Comparison of ENCODE assay signal across 8 cellular contexts in the genomic region with DNA sequence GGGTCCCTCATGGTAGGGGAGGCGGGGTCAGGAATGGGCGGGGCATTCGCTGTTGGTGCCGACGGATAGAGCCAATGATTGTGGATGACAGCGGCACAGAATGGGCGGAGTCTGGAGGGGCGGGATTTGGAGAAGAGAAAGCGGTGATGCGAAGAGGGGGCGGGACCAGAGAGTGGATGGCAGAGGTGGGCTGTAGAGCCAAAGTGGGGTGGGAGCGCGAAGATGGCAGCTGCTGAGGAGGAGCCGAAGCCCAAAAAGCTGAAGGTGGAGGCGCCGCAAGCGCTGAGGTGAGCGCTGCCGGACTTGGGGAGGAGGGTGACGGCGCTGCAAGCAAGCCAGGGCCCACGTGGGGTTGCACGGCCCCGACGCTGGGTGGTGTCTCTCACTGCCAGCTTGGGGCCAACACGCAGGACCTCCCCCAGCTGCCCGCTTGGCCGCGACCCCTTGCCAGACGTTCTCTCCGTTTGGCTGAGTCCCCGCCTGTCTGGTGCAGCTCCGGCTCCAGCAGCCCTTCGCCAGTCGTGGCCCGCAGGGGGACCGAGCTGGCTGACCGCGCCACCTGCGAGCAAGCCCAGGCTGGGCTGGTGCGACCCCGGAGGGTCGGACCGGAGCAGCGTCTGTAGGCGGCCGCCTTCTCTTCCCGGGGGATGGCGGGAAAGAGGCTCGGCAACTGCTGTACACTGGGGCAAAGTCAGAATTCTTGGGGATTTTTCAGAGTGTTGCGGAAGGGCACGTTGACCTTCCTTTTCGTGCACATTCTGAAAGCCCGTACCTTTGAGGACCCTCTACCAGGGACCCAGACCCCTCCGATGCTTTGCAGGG. TPM values are rescaled to one million over a fixed set of nuclear protein-coding genes. Genes with fewer than 3 reads are reported as not detected.
A peak's percentile ranks its signal among the peaks of the same experiment; 100 is the strongest.
DNase-seq lines count a peak whose midpoint lies in the region; ATAC-seq and TF ChIP-seq lines count a peak whose summit lies in the region.

A gene (plus strand): TSS at position 165 of the 822 bp plus-strand sequence. CDS start 58 bp downstream, at position 223.

- peak; percentile 74 for ATAC-seq in GM21619 (IDR thresholded peaks at IDR 0.05; ENCODE audit: unreplicated experiment)

- no peaks in the 10 kb centered on the region for H3K27me3 ChIP-seq in DOHH2 (ENCODE audit: control insufficient read depth, low read length)
- H3K27me3 ChIP-seq in stomach = no peaks in the 10 kb centered on the region

- no peak within 1 kb of the TSS for H3K4me3 Mint-ChIP-seq in nephron progenitor cell

- H3K4me1 ChIP-seq in DOHH2 (ENCODE audit: control insufficient read depth, low read length) (peaks cover 19% of the 10 kb centered on the region), stomach (peaks cover 13 to 70% (median 40%) of the 10 kb centered on the region in 4 donors)

- no peaks in the 10 kb centered on the region for H3K9me2 ChIP-seq in DOHH2 (replicated peaks; ENCODE audit: control insufficient read depth, low read length)

- 0 out of 2 replicates have a peak, but pooled peaks cover 2% of the 10 kb centered on the region for H3F3A ChIP-seq in DOHH2 (ENCODE audit: control insufficient read depth, insufficient read depth)

- 0 to 1% (median 1%) methylated on average over 49 to 55 of the region's 55 CpGs for WGBS in stomach, 5 donors

- intact Hi-C loops in stomach (cut with DNase I; ENCODE audit: low total_unique reads) = no loop called here

- H3K36me3 ChIP-seq in DOHH2 (ENCODE audit: control insufficient read depth, low read length) (peaks cover 15% of the 10 kb centered on the region), stomach (peaks cover 0 to 7% (median 4%) of the 10 kb centered on the region in 4 donors)

- peak; percentile 91 for TF ChIP-seq POLR2A in Raji (IDR thresholded peaks at IDR 0.05; ENCODE audit: insufficient read depth, low read depth, low read length)
- peak in 1 of 4 donors; percentile 10 for TF ChIP-seq POLR2A in stomach (IDR thresholded peaks at IDR 0.05)

- no peak within 1 kb of the TSS for H3K27ac Mint-ChIP-seq in nephron progenitor cell

- no peak for TF ChIP-seq EP300 in stomach (IDR thresholded peaks at IDR 0.05)

- H3K9me3 ChIP-seq in DOHH2 (ENCODE audit: control insufficient read depth, insufficient read depth, low read length) (no peaks in the 10 kb centered on the region), stomach (no peaks in the 10 kb centered on the region)

- peak; percentile 55 for TF ChIP-seq CTCF in DOHH2 (IDR thresholded peaks at IDR 0.05; ENCODE audit: low read depth, low read length, poor library complexity, severe bottlenecking)
- TF ChIP-seq CTCF in fibroblast of pulmonary artery (IDR thresholded peaks at IDR 0.05; ENCODE audit: low read length, missing control alignments) = peak; percentile 0
- TF ChIP-seq CTCF in nephron progenitor cell (IDR thresholded peaks at IDR 0.05) = peak; percentile 44
- peak in 3 of 7 experiments; percentile 16 to 53 (median 32) for TF ChIP-seq CTCF in stomach (IDR thresholded peaks at IDR 0.05)

- H3K4me3 ChIP-seq in DOHH2 (ENCODE audit: low read length) (peak within 1 kb of the TSS; percentile 100), fibroblast of pulmonary artery (replicated peaks; ENCODE audit: low read depth, low read length) (peak within 1 kb of the TSS; percentile 95), stomach (peak within 1 kb of the TSS; percentile 66 to 99 (median 90))
- peak within 1 kb of the TSS; percentile 83 for H3K4me3 ChIP-seq in Jurkat, Clone E6-1 (ENCODE audit: low read length)

- H3K27me3 Mint-ChIP-seq in nephron progenitor cell (ENCODE audit: low read depth, poor library complexity) = peaks cover under 1% of the 10 kb centered on the region

- no peaks in the 10 kb centered on the region for H4K20me1 ChIP-seq in DOHH2 (ENCODE audit: control insufficient read depth, insufficient read depth, low read depth, low read length)

- no peaks in the 10 kb centered on the region for H3K9me3 Mint-ChIP-seq in nephron progenitor cell

- H3K4me2 ChIP-seq in DOHH2 (ENCODE audit: low read length) = peak within 1 kb of the TSS; percentile 68

- peaks cover 28% of the 10 kb centered on the region for H3K4me1 Mint-ChIP-seq in nephron progenitor cell

- H3K79me2 ChIP-seq in DOHH2 (ENCODE audit: control insufficient read depth, low read length) = peaks cover 87% of the 10 kb centered on the region

- peaks cover 18% of the 10 kb centered on the region for H3K36me3 Mint-ChIP-seq in nephron progenitor cell (ENCODE audit: low read depth)

- peak within 1 kb of the TSS; percentile 72 for H3K27ac ChIP-seq in DOHH2 (ENCODE audit: low read depth, low read length)
- peak within 1 kb of the TSS; percentile 88 to 92 (median 91) for H3K27ac ChIP-seq in stomach

- DNase-seq in Jurkat, Clone E6-1 (ENCODE audit: low read depth, low spot score) = peak; percentile 92
- peak; percentile 99 for DNase-seq in activated T-helper 9 cell treated with anti-CD3 and anti-CD28 coated beads, Interleukin-2, amount 50 U/mL, for 16 hours (ENCODE audit: low read depth)
- DNase-seq in fibroblast of pulmonary artery (ENCODE audit: low read depth) (peak; percentile 98), nephron progenitor cell (peak; percentile 100), stomach (peak; percentile 100)

RNA-seq across cellular contexts. Expression of the gene that starts here (rescaled TPM):
- 22.0 TPM for polyA plus RNA-seq in Jurkat, Clone E6-1 (2012; ENCODE audit: insufficient read depth, insufficient read length)
- 10 to 100 TPM in 4 of 5 donors, 1 to 10 TPM in 1; 7.2 to 66.1 (median 35.2) TPM for total RNA-seq in stomach
- 10 to 100 TPM; 13.5 to 18.6 (median 16.7) TPM for polyA plus RNA-seq in stomach

Comparison
In these comparisons a context has a peak if more than half of its experiments do, and no peak if none do; other contexts are left out.
1. Peak in every context shown above with its lines: DNase-seq, ATAC-seq, H3K4me3 ChIP-seq and H3K27ac ChIP-seq.